1 cellular context compared by ENCODE assay signal in genomic region chr15:77574521-77575202, GRCh38.
A peak's percentile ranks its signal among the peaks of the same experiment; 100 is the strongest.
TF ChIP-seq lines count a peak whose summit lies in the region.

No MANE protein-coding gene starts in this region.

TF ChIP-seq in HepG2, 621 proteins besides CTCF, POLR2A, EP300 and RAD21:
- TF ChIP-seq ZMYM4 (CRISPR knock-in tag; IDR thresholded peaks at IDR 0.05) = no peak
- peak; percentile 93 for TF ChIP-seq ZNF329 (CRISPR knock-in tag; IDR thresholded peaks at IDR 0.05; ENCODE audit: low read depth)
